Comparison of ENCODE assay signal across 16 cellular contexts in genomic region chr1:168300626-168301025, GRCh38.
"Had no signal": no experiment of that assay in that cellular context is flagged by ENCODE, and none has a peak within 500 bp of the region (broad histone marks: within the 10 kb centered on the region; RNA-seq: fewer than 3 reads in every experiment).

No MANE protein-coding gene starts in this region.

- H3K27ac ChIP-seq: esophagus squamous epithelium, neutrophil, sigmoid colon, spleen had no signal

- H3K4me3 ChIP-seq: ascending aorta, esophagus squamous epithelium, sigmoid colon, spleen had no signal

- H3K4me1 Mint-ChIP-seq: activated CD4-positive, alpha-beta T cell treated with anti-CD3 and anti-CD28 coated beads, Interleukin-2, amount 10 ng/mL, durations not matched to agents 7 days and 5 days; stimulated activated memory B cell treated with anti-CD40 and anti-IgM and Interleukin-4, amounts not matched to agents 10 μg/mL and 1 μg/mL and 100 μg/mL, for 72 hours had no signal

- H3K36me3 ChIP-seq: esophagus squamous epithelium, neutrophil, sigmoid colon had no signal

- H3K27ac Mint-ChIP-seq: activated CD4-positive, alpha-beta T cell treated with anti-CD3 and anti-CD28 coated beads, Interleukin-2, amount 10 ng/mL, durations not matched to agents 7 days and 5 days; activated naive CD4-positive, alpha-beta T cell treated with anti-CD3 and anti-CD28 coated beads for 36 hours; naive thymus-derived CD8-positive, alpha-beta T cell; stimulated activated memory B cell treated with anti-CD40 and anti-IgM and Interleukin-4, amounts not matched to agents 10 μg/mL and 1 μg/mL and 100 μg/mL, for 72 hours had no signal

- H3K9me3 ChIP-seq: ascending aorta, esophagus squamous epithelium, neutrophil, sigmoid colon, spleen had no signal

- H3K27me3 ChIP-seq: ascending aorta, esophagus squamous epithelium, neutrophil, sigmoid colon, spleen had no signal

- ATAC-seq: activated T-cell treated with anti-CD3 and anti-CD28 coated beads, Interleukin-2, amount 50 U/mL, for 4 hours; left lobe of liver; naive thymus-derived CD8-positive, alpha-beta T cell; stimulated activated memory B cell treated with anti-CD40 and anti-IgM and Interleukin-4, amounts not matched to agents 10 μg/mL and 1 μg/mL and 100 μg/mL, for 72 hours had no signal

- H3K9me3 Mint-ChIP-seq: activated CD4-positive, alpha-beta T cell treated with anti-CD3 and anti-CD28 coated beads, Interleukin-2, amount 10 ng/mL, durations not matched to agents 7 days and 5 days; activated naive CD4-positive, alpha-beta T cell treated with anti-CD3 and anti-CD28 coated beads for 36 hours; activated T-cell treated with anti-CD3 and anti-CD28 coated beads, Interleukin-2, amount 50 U/mL, for 4 hours; naive thymus-derived CD8-positive, alpha-beta T cell; stimulated activated memory B cell treated with anti-CD40 and anti-IgM and Interleukin-4, amounts not matched to agents 10 μg/mL and 1 μg/mL and 100 μg/mL, for 72 hours had no signal

- H3K27me3 Mint-ChIP-seq: activated CD4-positive, alpha-beta T cell treated with anti-CD3 and anti-CD28 coated beads, Interleukin-2, amount 10 ng/mL, durations not matched to agents 7 days and 5 days; naive thymus-derived CD8-positive, alpha-beta T cell; stimulated activated memory B cell treated with anti-CD40 and anti-IgM and Interleukin-4, amounts not matched to agents 10 μg/mL and 1 μg/mL and 100 μg/mL, for 72 hours had no signal

- H3K4me3 Mint-ChIP-seq: activated CD4-positive, alpha-beta T cell treated with anti-CD3 and anti-CD28 coated beads, Interleukin-2, amount 10 ng/mL, durations not matched to agents 7 days and 5 days; activated naive CD4-positive, alpha-beta T cell treated with anti-CD3 and anti-CD28 coated beads for 36 hours; activated T-cell treated with anti-CD3 and anti-CD28 coated beads, Interleukin-2, amount 50 U/mL, for 4 hours; naive thymus-derived CD8-positive, alpha-beta T cell; stimulated activated memory B cell treated with anti-CD40 and anti-IgM and Interleukin-4, amounts not matched to agents 10 μg/mL and 1 μg/mL and 100 μg/mL, for 72 hours had no signal

- DNase-seq: activated CD4-positive, alpha-beta T cell treated with anti-CD3 and anti-CD28 coated beads, Interleukin-2, amount 10 ng/mL, durations not matched to agents 7 days and 5 days; activated CD8-positive, alpha-beta memory T cell treated with anti-CD3 and anti-CD28 coated beads, Interleukin-2, amount 50 U/mL, for 4 hours; activated naive CD4-positive, alpha-beta T cell treated with anti-CD3 and anti-CD28 coated beads for 36 hours; activated T-cell treated with anti-CD3 and anti-CD28 coated beads, Interleukin-2, amount 50 U/mL, for 4 hours; dermis blood vessel endothelial cell; effector memory CD4-positive, alpha-beta T cell; esophagus squamous epithelium; naive thymus-derived CD8-positive, alpha-beta T cell; sigmoid colon; spleen; stimulated activated CD4-positive, alpha-beta T cell treated with anti-CD3 and anti-CD28 coated beads, Interleukin-4, amount 100 ng/mL, for 4 hours; T1000 had no signal

- H3K4me1 ChIP-seq: ascending aorta, sigmoid colon, spleen had no signal
